In the genomic region with DNA sequence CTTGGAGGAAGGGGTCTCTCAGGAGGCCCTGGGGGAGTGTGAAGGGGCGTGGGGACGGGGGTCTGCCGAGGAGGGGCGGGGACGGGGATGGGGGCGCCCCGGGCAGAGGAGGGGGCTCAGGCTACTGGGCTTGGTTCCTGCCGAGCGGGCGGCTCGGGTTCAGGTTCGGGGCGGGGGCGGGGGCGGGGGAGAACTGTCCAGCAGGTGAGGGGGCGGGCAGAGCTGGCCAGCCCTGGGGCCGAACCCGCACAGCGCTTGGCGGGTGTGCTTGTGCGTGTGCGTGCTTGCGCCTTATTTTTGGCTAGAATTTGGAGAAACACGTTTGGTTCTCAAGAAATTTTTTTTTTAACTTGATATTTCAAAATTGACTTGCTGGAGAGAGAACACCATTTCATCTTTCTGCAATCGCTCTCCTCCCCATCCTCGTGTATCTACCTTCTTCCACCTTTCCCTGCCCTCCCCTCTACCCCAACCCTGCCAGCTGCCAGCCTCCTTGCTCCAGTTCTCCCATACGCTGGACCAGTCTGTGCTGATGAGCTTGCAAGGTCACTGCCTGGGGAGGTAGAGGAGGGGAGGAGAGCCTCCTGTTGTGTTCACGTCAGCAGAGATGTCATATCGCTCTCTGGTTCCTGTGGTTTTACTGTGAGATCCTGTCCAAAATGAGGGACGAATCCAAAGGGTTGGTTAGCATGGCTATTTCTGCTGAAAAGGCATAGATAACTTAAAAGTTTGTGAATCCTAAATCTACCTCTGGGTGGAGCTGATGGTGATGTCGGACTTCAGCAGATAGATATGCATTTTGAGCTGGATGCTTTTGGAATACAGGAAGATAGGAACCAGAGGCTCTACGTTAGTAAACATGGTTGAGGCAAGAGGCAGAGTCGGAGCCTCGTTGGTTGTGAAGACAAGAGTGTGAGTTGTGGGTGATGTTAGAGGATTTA, we compare ENCODE assay signal across 1 cellular context.
TF ChIP-seq lines count a peak whose summit lies in the region.

No MANE protein-coding gene starts in this region.

TF ChIP-seq in endothelial cell of umbilical vein, 7 proteins besides CTCF, POLR2A, EP300 and RAD21 (continued from another document):
- TF ChIP-seq GATA2 (IDR thresholded peaks at IDR 0.05; ENCODE audit: insufficient read depth, insufficient read length, low read depth, low read length): no peak
- TF ChIP-seq FOS (IDR thresholded peaks at IDR 0.05; ENCODE audit: borderline replicate concordance, insufficient read depth, low read length): no peak
- no peak for TF ChIP-seq POLR2AphosphoS5 (IDR thresholded peaks at IDR 0.05; ENCODE audit: insufficient read depth, low read depth, low read length)
- TF ChIP-seq, protein P1, sequence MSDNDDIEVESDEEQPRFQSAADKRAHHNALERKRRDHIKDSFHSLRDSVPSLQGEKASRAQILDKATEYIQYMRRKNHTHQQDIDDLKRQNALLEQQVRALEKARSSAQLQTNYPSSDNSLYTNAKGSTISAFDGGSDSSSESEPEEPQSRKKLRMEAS (IDR thresholded peaks at IDR 0.05; ENCODE audit: insufficient read depth, insufficient read length): no peak
